ENCODE assay signal across 8 cellular contexts in genomic region chr3:160956785-160957184, GRCh38.
DNase-seq lines count a peak whose midpoint lies in the region; FAIRE-seq and TF ChIP-seq lines count a peak whose summit lies in the region.

No MANE protein-coding gene starts in this region.

- H3F3A ChIP-seq in DOHH2 (ENCODE audit: control insufficient read depth, insufficient read depth) = no peaks in the 10 kb centered on the region

- no peaks in the 10 kb centered on the region for H3K4me1 ChIP-seq in DOHH2 (ENCODE audit: control insufficient read depth, low read length)
- H3K4me1 ChIP-seq in Karpas-422 (ENCODE audit: low read length) = no peaks in the 10 kb centered on the region
- no peaks in the 10 kb centered on the region for H3K4me1 ChIP-seq in endothelial cell of umbilical vein (ENCODE audit: control insufficient read depth, extremely low read depth, insufficient read depth, low read length)

- H3K27me3 ChIP-seq in DOHH2 (ENCODE audit: control insufficient read depth, low read length) = no peaks in the 10 kb centered on the region; the same call in 1 of the 2 replicates
- H3K27me3 ChIP-seq in Karpas-422 (ENCODE audit: low read length) = no peaks in the 10 kb centered on the region
- no peaks in the 10 kb centered on the region for H3K27me3 ChIP-seq in endothelial cell of umbilical vein (ENCODE audit: control insufficient read depth in 2 of 2, insufficient read depth in 2 of 2, low read length in 2 of 2)

- CTCF ChIA-PET in endothelial cell of umbilical vein (lab: Charles Lee) = interaction anchor here (0.6 to 2.9 kb wide), 57 partner anchors 9 to 467 kb away, joined by 3 to 56 read pairs (median 5); partner anchors contain the start of gene B3GALNT1

- H4K20me1 ChIP-seq in DOHH2 (ENCODE audit: control insufficient read depth, insufficient read depth, low read depth, low read length) (no peaks in the 10 kb centered on the region), Karpas-422 (ENCODE audit: insufficient read depth, low read depth, low read length) (no peaks in the 10 kb centered on the region), endothelial cell of umbilical vein (replicated peaks; ENCODE audit: control insufficient read depth, extremely low read depth, insufficient read depth, low read length) (no peaks in the 10 kb centered on the region)

- POLR2A ChIA-PET in endothelial cell of umbilical vein (lab: Charles Lee) = no interaction called here

- FAIRE-seq in endothelial cell of umbilical vein (lab: Jason Lieb, UNC) = no peak

- no TSS peak for BruUV-seq in endothelial cell of umbilical vein (replicated peaks; lab: Mats Ljungman, UMichigan)

- TF ChIP-seq CTCF in DOHH2 (IDR thresholded peaks at IDR 0.05; ENCODE audit: low read depth, low read length, poor library complexity, severe bottlenecking) (peak; percentile 52), GM20000 (IDR thresholded peaks at IDR 0.05; ENCODE audit: extremely low read depth, missing control alignments) (peak; percentile 6), endothelial cell of umbilical vein (IDR thresholded peaks at IDR 0.05; ENCODE audit: extremely low read depth in 1 of 2, insufficient read depth in 1 of 2, low read depth in 1 of 2, low read length in 2 of 2) (peak; percentile 25 to 35)

- TF ChIP-seq POLR2A in endothelial cell of umbilical vein (IDR thresholded peaks at IDR 0.05; ENCODE audit: low read depth, low read length) = no peak

- H3K79me2 ChIP-seq in DOHH2 (ENCODE audit: control insufficient read depth, low read length) (no peaks in the 10 kb centered on the region), Karpas-422 (ENCODE audit: low read length) (no peaks in the 10 kb centered on the region), endothelial cell of umbilical vein (ENCODE audit: control insufficient read depth, insufficient read depth, low read length) (no peaks in the 10 kb centered on the region)

- H3K9me2 ChIP-seq in DOHH2 (replicated peaks; ENCODE audit: control insufficient read depth, low read length) = no peaks in the 10 kb centered on the region
- no peaks in the 10 kb centered on the region for H3K9me2 ChIP-seq in Karpas-422 (replicated peaks; ENCODE audit: insufficient read depth, low read length)

- no peaks in the 10 kb centered on the region for H3K9me3 ChIP-seq in DOHH2 (ENCODE audit: control insufficient read depth, insufficient read depth, low read length)
- no peaks in the 10 kb centered on the region for H3K9me3 ChIP-seq in Karpas-422 (ENCODE audit: low read length)
- no peaks in the 10 kb centered on the region for H3K9me3 ChIP-seq in endothelial cell of umbilical vein (replicated peaks; ENCODE audit: control insufficient read depth, insufficient read depth, low read length)

- H3K36me3 ChIP-seq in DOHH2 (ENCODE audit: control insufficient read depth, low read length) (no peaks in the 10 kb centered on the region), Karpas-422 (ENCODE audit: insufficient read depth, low read length) (no peaks in the 10 kb centered on the region), endothelial cell of umbilical vein (ENCODE audit: control insufficient read depth in 2 of 2, extremely low read depth in 1 of 2, insufficient read depth in 2 of 2, low read length in 2 of 2) (no peaks in the 10 kb centered on the region)

- no peaks in the 10 kb centered on the region for H3K9me1 ChIP-seq in endothelial cell of umbilical vein (replicated peaks; ENCODE audit: control insufficient read depth, extremely low read depth, insufficient read depth, low read length)

- intact Hi-C loops in endothelial cell of umbilical vein (cut with micrococcal nuclease) (loop anchor here (1.0 to 5.0 kb wide), 5 partner anchors 214 to 468 kb away; no protein-coding TSS in a partner anchor), posterior cingulate gyrus (cut with DNase I) (no loop called here)

- H2AFZ ChIP-seq in Karpas-422 (ENCODE audit: low read length) (no peak overlapping the region), endothelial cell of umbilical vein (ENCODE audit: low read depth, low read length) (no peak overlapping the region)

- H3K27ac ChIP-seq in DOHH2 (ENCODE audit: low read depth, low read length) (no peak overlapping the region), Karpas-422 (ENCODE audit: low read length) (no peak overlapping the region), endothelial cell of umbilical vein (ENCODE audit: insufficient read depth, low read depth, low read length) (no peak overlapping the region)

- H3K4me3 ChIP-seq in DOHH2 (ENCODE audit: low read length) (no peak overlapping the region), Karpas-422 (ENCODE audit: low read length) (no peak overlapping the region), endothelial cell of umbilical vein (replicated peaks in 1 of 3; ENCODE audit: insufficient read depth in 1 of 3, low read depth in 1 of 3, low read length in 3 of 3) (no peak overlapping the region)

- H3K9ac ChIP-seq in Karpas-422 (ENCODE audit: low read length) = no peak overlapping the region
- no peak overlapping the region for H3K9ac ChIP-seq in endothelial cell of umbilical vein (replicated peaks; ENCODE audit: extremely low read depth, insufficient read depth, low read length)

- H3K4me2 ChIP-seq in DOHH2 (ENCODE audit: low read length) (no peak overlapping the region), Karpas-422 (ENCODE audit: low read depth, low read length, poor library complexity, severe bottlenecking) (no peak overlapping the region), endothelial cell of umbilical vein (ENCODE audit: insufficient read depth, low read length) (no peak overlapping the region)

- dilution Hi-C loops in endothelial cell of umbilical vein (cut with MboI; ENCODE audit: extremely low pct_ligation_motif_present, low sequenced_read_pairs) = no loop called here

- DNase-seq in GM20000 (ENCODE audit: low spot score) (peak; percentile 8), Karpas-422 (peak; percentile 61), endothelial cell of umbilical vein (ENCODE audit: low read depth, low spot score) (peak; percentile 50), epidermal melanocyte (ENCODE audit: insufficient read length, low spot score) (no peak), DMS153 treated with DMSO at 0.1 percent for 48 hours (lab: John Stamatoyannopoulos, UW; ENCODE audit: unreplicated experiment) (no peak), posterior cingulate gyrus (no peak), LoVo (ENCODE audit: low spot score) (no peak)

TF ChIP-seq in endothelial cell of umbilical vein, 7 proteins besides CTCF, POLR2A, EP300 and RAD21:
- no peak for TF ChIP-seq POLR2AphosphoS5 (IDR thresholded peaks at IDR 0.05; ENCODE audit: insufficient read depth, low read depth, low read length)
- TF ChIP-seq EZH2 (IDR thresholded peaks at IDR 0.05; ENCODE audit: borderline replicate concordance, low read depth, low read length, severe bottlenecking) = no peak
- no peak for TF ChIP-seq MAX (IDR thresholded peaks at IDR 0.05; ENCODE audit: insufficient read depth, insufficient read length)
- TF ChIP-seq GATA2 (IDR thresholded peaks at IDR 0.05; ENCODE audit: insufficient read depth, insufficient read length, low read depth, low read length) = no peak
- TF ChIP-seq MYC (IDR thresholded peaks at IDR 0.05; ENCODE audit: low read depth, low read length) = no peak
- TF ChIP-seq JUN (IDR thresholded peaks at IDR 0.05; ENCODE audit: borderline replicate concordance, insufficient read depth, insufficient read length, low read depth) = no peak
- no peak for TF ChIP-seq FOS (IDR thresholded peaks at IDR 0.05; ENCODE audit: borderline replicate concordance, insufficient read depth, low read length)
TF ChIP-seq in endothelial cell of umbilical vein: peak in this region for 0.

Comparison
In these comparisons a context has a peak if more than half of its experiments do, and no peak if none do; other contexts are left out.
1. DNase-seq: peak in GM20000 (single experiment), Karpas-422 (single experiment) and endothelial cell of umbilical vein (single experiment); none in epidermal melanocyte (single experiment), DMS153 treated with DMSO at 0.1 percent for 48 hours (single experiment), posterior cingulate gyrus (0 of 10) and LoVo (single experiment).
2. Peak in every context shown above with its lines, with median percentiles within 50 percentile points of each other: CTCF ChIP-seq.